8 cellular contexts compared by ENCODE assay signal in genomic region chr3:170044795-170045244, GRCh38. TPM values are rescaled to one million over a fixed set of nuclear protein-coding genes. Genes with fewer than 3 reads are reported as not detected.
DNase-seq lines count a peak whose midpoint lies in the region; ATAC-seq and TF ChIP-seq lines count a peak whose summit lies in the region.

No MANE protein-coding gene starts in this region.

- no peaks in the 10 kb centered on the region for H3K27me3 ChIP-seq in vagina

- H3K9me3 ChIP-seq in vagina = no peaks in the 10 kb centered on the region

- H3K27ac ChIP-seq in cingulate gyrus (ENCODE audit: low read depth, low read length) = peak overlapping the region; percentile 39
- no peak overlapping the region for H3K27ac ChIP-seq in vagina

- no peak overlapping the region for H3K4me3 ChIP-seq in vagina

- ATAC-seq in GM19452 (IDR thresholded peaks at IDR 0.05; ENCODE audit: unreplicated experiment) (peak; percentile 79), HG03439 (IDR thresholded peaks at IDR 0.05; ENCODE audit: unreplicated experiment) (peak; percentile 76)

- no peaks in the 10 kb centered on the region for H3K4me1 ChIP-seq in vagina

- TF ChIP-seq POLR2A in vagina (IDR thresholded peaks at IDR 0.05) = no peak

- DNase-seq in GDM1 (lab: John Stamatoyannopoulos, UW) (peak; percentile 26), cerebellar nuclear complex (lab: John Stamatoyannopoulos, UW) (no peak), vagina (ENCODE audit: extremely low spot score in 2 of 2) (no peak), SW480 (ENCODE audit: low spot score) (no peak), NCI-H146 treated with DMSO at 0.1 percent for 48 hours (lab: John Stamatoyannopoulos, UW; ENCODE audit: unreplicated experiment) (no peak)

- intact Hi-C loops in vagina (cut with DNase I) = no loop called here

- no peaks in the 10 kb centered on the region for H3K36me3 ChIP-seq in vagina

- TF ChIP-seq CTCF in vagina (IDR thresholded peaks at IDR 0.05) = no peak

RNA-seq across cellular contexts. Expression of gene GPR160, which starts 7.0 kb away (rescaled TPM):
- 1.2 TPM for total RNA-seq in vagina
